8 cellular contexts compared by ENCODE assay signal in the genomic region with DNA sequence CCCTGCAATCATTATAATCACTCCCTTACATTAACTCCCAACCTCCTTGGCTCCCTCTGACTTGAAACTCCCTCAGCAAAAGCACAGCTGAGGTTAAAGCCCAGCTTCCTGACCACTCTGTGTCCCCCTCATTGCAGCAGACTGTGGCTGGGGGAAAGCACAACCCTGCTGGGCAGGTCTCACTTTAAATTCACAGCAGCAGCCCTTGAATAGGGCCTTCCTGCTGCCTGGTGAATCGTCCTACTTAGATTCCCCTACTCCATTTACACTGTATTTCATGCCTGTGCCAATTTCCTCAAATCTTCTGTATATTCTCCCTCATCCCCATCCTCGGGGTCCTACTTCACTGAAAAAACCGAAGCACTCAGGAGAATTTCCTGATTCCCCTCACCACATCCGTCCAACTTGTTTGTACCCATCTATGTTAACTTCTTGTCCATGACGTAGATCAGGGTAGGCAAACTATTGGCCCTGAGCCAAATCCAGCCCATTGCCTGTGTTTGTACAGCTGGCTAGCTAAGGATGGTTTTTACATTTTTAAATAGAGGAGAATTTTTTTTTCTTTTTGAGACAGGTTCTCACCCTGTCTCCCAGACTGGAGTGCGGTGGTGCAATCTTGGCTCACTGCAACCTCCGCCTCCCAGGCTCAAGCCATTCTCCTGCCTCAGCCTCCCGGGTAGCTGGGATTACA. TPM values are rescaled to one million over a fixed set of nuclear protein-coding genes. Genes with fewer than 3 reads are reported as not detected.
DNase-seq lines count a peak whose midpoint lies in the region; ATAC-seq, FAIRE-seq and TF ChIP-seq lines count a peak whose summit lies in the region.

No MANE protein-coding gene starts in this region.

- no peak overlapping the region for H3K27ac ChIP-seq in HepG2 (ENCODE audit: extremely low read length, insufficient read depth, low read length)

- in situ Hi-C loops in HepG2 (cut with HindIII; ENCODE audit: extremely low pct_ligation_motif_present, low pct_unique_long_range_greater_than_20kb), result loop anchor here (5.0 to 10.0 kb wide), 2 partner anchors 115 to 302 kb away; no protein-coding TSS in a partner anchor

- no peak overlapping the region for H3K4me2 ChIP-seq in HepG2 (ENCODE audit: low read depth, low read length)

- no peak for TF ChIP-seq POLR2A in HepG2 (IDR thresholded peaks at IDR 0.05; ENCODE audit: insufficient read depth in 1 of 2, low read depth in 2 of 2, low read length in 2 of 2)

- TF ChIP-seq EP300 in HepG2 (IDR thresholded peaks at IDR 0.05; ENCODE audit: low read depth in 2 of 2, low read length in 2 of 2) (no peak), HepG2 (CRISPR knock-in tag; IDR thresholded peaks at IDR 0.05; ENCODE audit: borderline replicate concordance) (no peak)

- TF ChIP-seq CTCF in Calu3 (IDR thresholded peaks at IDR 0.05; ENCODE audit: unreplicated experiment) (no peak), HepG2 (CRISPR knock-in tag; IDR thresholded peaks at IDR 0.05) (no peak)

- no peak overlapping the region for H3K9ac ChIP-seq in HepG2 (ENCODE audit: insufficient read depth, low read depth, low read length)

- no peaks in the 10 kb centered on the region for H3K27me3 Mint-ChIP-seq in Calu3 (ENCODE audit: unreplicated experiment)
- H3K27me3 Mint-ChIP-seq in activated T-cell treated with anti-CD3 and anti-CD28 coated beads, Interleukin-2, amount 50 U/mL, for 72 hours (ENCODE audit: low read depth), result no peaks in the 10 kb centered on the region

- H3K4me1 ChIP-seq in HepG2 (ENCODE audit: insufficient read depth, low read length), result no peaks in the 10 kb centered on the region

- H4K20me1 ChIP-seq in HepG2 (ENCODE audit: insufficient read depth, low read length), result no peaks in the 10 kb centered on the region

- WGBS in HepG2 (ENCODE audit: low lambda C conversion rate), result 23% methylated on average over 8 of the region's 8 CpGs

- no peaks in the 10 kb centered on the region for H3K79me2 ChIP-seq in HepG2 (ENCODE audit: insufficient read depth, low read length)

- no peaks in the 10 kb centered on the region for H3K36me3 Mint-ChIP-seq in Calu3 (ENCODE audit: insufficient read depth, unreplicated experiment)
- no peaks in the 10 kb centered on the region for H3K36me3 Mint-ChIP-seq in activated T-cell treated with anti-CD3 and anti-CD28 coated beads, Interleukin-2, amount 50 U/mL, for 72 hours (ENCODE audit: insufficient read depth in 2 of 2)

- no peaks in the 10 kb centered on the region for H3K9me3 Mint-ChIP-seq in Calu3 (ENCODE audit: low read depth, unreplicated experiment)
- H3K9me3 Mint-ChIP-seq in activated T-cell treated with anti-CD3 and anti-CD28 coated beads, Interleukin-2, amount 50 U/mL, for 72 hours, result no peaks in the 10 kb centered on the region

- BruUV-seq in Calu3 (replicated peaks; lab: Mats Ljungman, UMichigan), result no TSS peak
- no TSS peak for BruUV-seq in HepG2 (replicated peaks; lab: Mats Ljungman, UMichigan)

- no peak overlapping the region for H3K4me3 ChIP-seq in HepG2 (replicated peaks in 1 of 3; ENCODE audit: insufficient read depth in 1 of 3, low read depth in 2 of 3, low read length in 3 of 3)

- DNase-seq in Calu3 (peak; percentile 27), NCI-H2029 treated with DMSO at 0.1 percent for 48 hours (lab: John Stamatoyannopoulos, UW) (peak; percentile 87), HepG2 (ENCODE audit: low spot score) (no peak), AG08396 (ENCODE audit: low spot score) (no peak)
- peak; percentile 8 to 15 for DNase-seq in activated T-cell treated with anti-CD3 and anti-CD28 coated beads, Interleukin-2, amount 50 U/mL, for 72 hours

- intact Hi-C loops in Calu3 (cut with micrococcal nuclease; ENCODE audit: unreplicated experiment), result loop anchor here (10.0 kb wide), 1 partner anchor 545 kb away; no protein-coding TSS in a partner anchor
- intact Hi-C loops in HepG2 (cut with micrococcal nuclease; ENCODE audit: unreplicated experiment), result no loop called here

- POLR2A ChIA-PET in HepG2 (lab: Yijun Ruan, JAX), result no interaction called here

- no peak for FAIRE-seq in HepG2 (lab: Jason Lieb, UNC)

- 0 out of 5 replicates have a peak, but pooled peaks cover 0 to 6% of the 10 kb centered on the region in 2 experiments for H3K27me3 ChIP-seq in HepG2 (ENCODE audit: control insufficient read depth in 1 of 2, insufficient read depth in 2 of 2, low read length in 2 of 2)

- no peak overlapping the region for H3K27ac Mint-ChIP-seq in Calu3 (ENCODE audit: unreplicated experiment)
- no peak overlapping the region for H3K27ac Mint-ChIP-seq in activated T-cell treated with anti-CD3 and anti-CD28 coated beads, Interleukin-2, amount 50 U/mL, for 72 hours

- H3K36me3 ChIP-seq in HepG2 (replicated peaks in 1 of 2; ENCODE audit: control insufficient read depth in 1 of 2, insufficient read depth in 2 of 2, low read length in 2 of 2), result no peaks in the 10 kb centered on the region

- H2AFZ ChIP-seq in HepG2 (ENCODE audit: low read length), result no peak overlapping the region

- no peak overlapping the region for H3K4me3 Mint-ChIP-seq in Calu3 (ENCODE audit: low read depth, unreplicated experiment)
- no peak overlapping the region for H3K4me3 Mint-ChIP-seq in activated T-cell treated with anti-CD3 and anti-CD28 coated beads, Interleukin-2, amount 50 U/mL, for 72 hours

- H3K9me3 ChIP-seq in HepG2 (ENCODE audit: low read length), result no peaks in the 10 kb centered on the region

- peak; percentile 31 to 48 for ATAC-seq in activated T-cell treated with anti-CD3 and anti-CD28 coated beads, Interleukin-2, amount 50 U/mL, for 72 hours (replicated peaks in 1 of 2)
- ATAC-seq in HepG2, result no peak
- ATAC-seq in HG03520 (IDR thresholded peaks at IDR 0.05; ENCODE audit: unreplicated experiment), result no peak
- no peak for ATAC-seq in HG03108 (IDR thresholded peaks at IDR 0.05; ENCODE audit: unreplicated experiment)
- ATAC-seq in GM19328 (IDR thresholded peaks at IDR 0.05; ENCODE audit: unreplicated experiment), result no peak

- CTCF ChIA-PET in Calu3 (lab: Charles Lee) (interaction anchor here (1.0 kb wide), 1 partner anchor 121 kb away, joined by 3 read pairs; no protein-coding TSS in a partner anchor), HepG2 (lab: Yijun Ruan, JAX; ENCODE audit: low intra/inter-chr PET ratio, low total read pairs) (no interaction called here)

- H3K4me1 Mint-ChIP-seq in Calu3 (ENCODE audit: low read depth, unreplicated experiment), result peaks cover 14% of the 10 kb centered on the region
- peaks cover 7% of the 10 kb centered on the region for H3K4me1 Mint-ChIP-seq in activated T-cell treated with anti-CD3 and anti-CD28 coated beads, Interleukin-2, amount 50 U/mL, for 72 hours (ENCODE audit: low read depth)

- no peak for TF ChIP-seq RAD21 in HepG2 (CRISPR knock-in tag; IDR thresholded peaks at IDR 0.05)

TF ChIP-seq in HepG2, 621 proteins besides CTCF, POLR2A, EP300 and RAD21 (continues in another document):
- TF ChIP-seq, protein P1, sequence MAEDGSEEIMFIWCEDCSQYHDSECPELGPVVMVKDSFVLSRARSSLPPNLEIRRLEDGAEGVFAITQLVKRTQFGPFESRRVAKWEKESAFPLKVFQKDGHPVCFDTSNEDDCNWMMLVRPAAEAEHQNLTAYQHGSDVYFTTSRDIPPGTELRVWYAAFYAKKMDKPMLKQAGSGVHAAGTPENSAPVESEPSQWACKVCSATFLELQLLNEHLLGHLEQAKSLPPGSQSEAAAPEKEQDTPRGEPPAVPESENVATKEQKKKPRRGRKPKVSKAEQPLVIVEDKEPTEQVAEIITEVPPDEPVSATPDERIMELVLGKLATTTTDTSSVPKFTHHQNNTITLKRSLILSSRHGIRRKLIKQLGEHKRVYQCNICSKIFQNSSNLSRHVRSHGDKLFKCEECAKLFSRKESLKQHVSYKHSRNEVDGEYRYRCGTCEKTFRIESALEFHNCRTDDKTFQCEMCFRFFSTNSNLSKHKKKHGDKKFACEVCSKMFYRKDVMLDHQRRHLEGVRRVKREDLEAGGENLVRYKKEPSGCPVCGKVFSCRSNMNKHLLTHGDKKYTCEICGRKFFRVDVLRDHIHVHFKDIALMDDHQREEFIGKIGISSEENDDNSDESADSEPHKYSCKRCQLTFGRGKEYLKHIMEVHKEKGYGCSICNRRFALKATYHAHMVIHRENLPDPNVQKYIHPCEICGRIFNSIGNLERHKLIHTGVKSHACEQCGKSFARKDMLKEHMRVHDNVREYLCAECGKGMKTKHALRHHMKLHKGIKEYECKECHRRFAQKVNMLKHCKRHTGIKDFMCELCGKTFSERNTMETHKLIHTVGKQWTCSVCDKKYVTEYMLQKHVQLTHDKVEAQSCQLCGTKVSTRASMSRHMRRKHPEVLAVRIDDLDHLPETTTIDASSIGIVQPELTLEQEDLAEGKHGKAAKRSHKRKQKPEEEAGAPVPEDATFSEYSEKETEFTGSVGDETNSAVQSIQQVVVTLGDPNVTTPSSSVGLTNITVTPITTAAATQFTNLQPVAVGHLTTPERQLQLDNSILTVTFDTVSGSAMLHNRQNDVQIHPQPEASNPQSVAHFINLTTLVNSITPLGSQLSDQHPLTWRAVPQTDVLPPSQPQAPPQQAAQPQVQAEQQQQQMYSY (CRISPR knock-in tag; IDR thresholded peaks at IDR 0.05), result no peak

RNA-seq across cellular contexts. Expression of a gene that starts 31.5 kb away (rescaled TPM):
- 0.38 and 0.47 TPM in 2 replicates for total RNA-seq in Calu3 (2022)
- total RNA-seq in activated T-cell treated with anti-CD3 and anti-CD28 coated beads, Interleukin-2, amount 50 U/mL, for 72 hours, result under 1 TPM; 0.17 to 0.23 TPM
- total RNA-seq in HepG2 (2016; rRNA removed; fragmentation: Illumina TruSeq; extraction: Trizol), result 0.13 and 0.18 TPM in 2 replicates
- 0.09 TPM in 1 of 2 replicates, not detected in the other for total RNA-seq in HepG2 (2016; cell fraction: cytosol; rRNA removed; fragmentation: Illumina TruSeq; extraction: Trizol; ENCODE audit: low read depth)
- 0.15 and 0.16 TPM in 2 replicates for total RNA-seq in HepG2 (2016; cell fraction: insoluble cytoplasmic fraction; rRNA removed; fragmentation: Illumina TruSeq; extraction: Trizol)
- total RNA-seq in HepG2 (2016; cell fraction: membrane; rRNA removed; fragmentation: Illumina TruSeq; extraction: Trizol), result 0.06 and 0.17 TPM in 2 replicates
- 0.13 TPM in 1 of 2 replicates, not detected in the other for total RNA-seq in HepG2 (2016; cell fraction: nucleus; rRNA removed; fragmentation: Illumina TruSeq; extraction: Trizol)
- polyA plus RNA-seq in HepG2 (2011; rRNA removed), result 0.03 and 0.04 TPM in 2 replicates
- polyA plus RNA-seq in HepG2 (2011; cell fraction: cytosol; rRNA removed), result 0.03 TPM in 2 replicates
- 0.05 TPM in 1 of 2 replicates, not detected in the other for polyA plus RNA-seq in HepG2 (2011; cell fraction: nucleus; rRNA removed)
- polyA plus RNA-seq in HepG2 (2012), result 0.24 TPM in 1 of 2 replicates, not detected in the other
- not detected in 2 replicates for polyA plus RNA-seq in HepG2 (2016; cell fraction: cytosol; fragmentation: Illumina TruSeq; extraction: Trizol; ENCODE audit: low read depth)
- 0.13 TPM in 1 of 2 replicates, not detected in the other for polyA plus RNA-seq in HepG2 (2016; cell fraction: insoluble cytoplasmic fraction; fragmentation: Illumina TruSeq; extraction: Trizol; ENCODE audit: low read depth)
- not detected in 2 replicates for polyA plus RNA-seq in HepG2 (2016; cell fraction: membrane; fragmentation: Illumina TruSeq; extraction: Trizol; ENCODE audit: low read depth)
- 0.16 and 0.22 TPM in 2 replicates for polyA plus RNA-seq in HepG2 (2016; cell fraction: nucleus; fragmentation: Illumina TruSeq; extraction: Trizol; ENCODE audit: insufficient read depth, low read depth)
- not detected in 2 replicates for polyA minus RNA-seq in HepG2 (2011; rRNA and poly(A)+ RNA removed; ENCODE audit: low replicate concordance)
- polyA minus RNA-seq in HepG2 (2011; cell fraction: cytosol; rRNA and poly(A)+ RNA removed), result not detected in 2 replicates
- polyA minus RNA-seq in HepG2 (2011; cell fraction: nucleus; rRNA and poly(A)+ RNA removed), result not detected in 2 replicates

Comparison
In these comparisons a context has a peak if more than half of its experiments do, and no peak if none do; other contexts are left out.
1. DNase-seq: peak in Calu3 (single experiment), NCI-H2029 treated with DMSO at 0.1 percent for 48 hours (single experiment) and activated T-cell treated with anti-CD3 and anti-CD28 coated beads, Interleukin-2, amount 50 U/mL, for 72 hours (2 of 2); none in HepG2 (single experiment) and AG08396 (single experiment).
2. ATAC-seq: peak in activated T-cell treated with anti-CD3 and anti-CD28 coated beads, Interleukin-2, amount 50 U/mL, for 72 hours (2 of 2); none in HepG2 (single experiment), HG03520 (single experiment), HG03108 (single experiment) and GM19328 (single experiment).